Comparison of ENCODE assay signal across 34 cellular contexts in the genomic region with DNA sequence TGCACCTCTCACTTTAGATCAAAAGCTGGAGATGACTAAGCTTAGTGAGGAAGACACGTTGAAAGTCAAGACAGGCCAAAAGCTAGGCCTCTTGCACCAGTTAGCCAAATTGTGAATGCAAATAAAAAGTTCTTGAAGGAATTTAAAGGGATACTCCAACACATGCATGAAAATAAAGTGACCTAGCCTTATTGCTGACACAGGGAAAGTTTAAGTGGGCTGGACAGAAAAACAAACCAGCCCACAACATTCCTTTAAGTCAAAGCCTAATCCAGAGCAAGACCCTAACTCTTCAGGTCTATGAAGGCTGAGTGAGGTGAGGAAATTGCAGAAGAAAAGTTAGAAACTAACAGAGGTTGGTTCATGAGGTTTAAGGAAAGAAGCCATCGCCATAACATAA.
"Had no signal": no experiment of that assay in that cellular context is flagged by ENCODE, and none has a peak within 500 bp of the region (broad histone marks: within the 10 kb centered on the region; RNA-seq: fewer than 3 reads in every experiment).

No MANE protein-coding gene starts in this region.

- H3K4me3 ChIP-seq: MG63 had no signal

- H3K36me3 ChIP-seq: MG63 had no signal

- DNase-seq: Karpas-422, Kasumi-1, MG63, MM.1S, MV-4-11, NCI-H1048, NCI-H1092, NCI-H1092 treated with DMSO at 0.1 percent for 48 hours, NCI-H1105, NCI-H1105 treated with DMSO at 0.1 percent for 48 hours, NCI-H1417, NCI-H1417 treated with DMSO at 0.1 percent for 48 hours, NCI-H1436, NCI-H1436 treated with DMSO at 0.1 percent for 48 hours, NCI-H146, NCI-H1694, NCI-H1694 treated with DMSO at 0.1 percent for 48 hours, NCI-H187, NCI-H187 treated with DMSO at 0.1 percent for 48 hours, NCI-H1930, NCI-H2029, NCI-H2029 treated with DMSO at 0.1 percent for 48 hours, NCI-H2081, NCI-H2081 treated with DMSO at 0.1 percent for 48 hours, NCI-H2107, NCI-H2171, NCI-H2171 treated with DMSO at 0.1 percent for 48 hours, NCI-H2227 treated with DMSO at 0.1 percent for 48 hours, NCI-H226, NCI-H345, NCI-H446, NCI-H446 treated with DMSO at 0.1 percent for 48 hours, NCI-H510A, NCI-H510A treated with DMSO at 0.1 percent for 48 hours had no signal

- H3K9me3 ChIP-seq: MG63 had no signal

- H3K27me3 ChIP-seq: MG63 had no signal
